ENCODE assay signal across 8 cellular contexts in genomic region chr1:183473286-183473536, GRCh38. TPM values are rescaled to one million over a fixed set of nuclear protein-coding genes. Genes with fewer than 3 reads are reported as not detected.
DNase-seq lines count a peak whose midpoint lies in the region; ATAC-seq, FAIRE-seq and TF ChIP-seq lines count a peak whose summit lies in the region.

No MANE protein-coding gene starts in this region.

- no peak overlapping the region for H2AFZ ChIP-seq in GM23338

- H3K4me1 ChIP-seq in GM23338 (ENCODE audit: insufficient read depth), result peaks cover 35% of the 10 kb centered on the region
- H3K4me1 ChIP-seq in right atrium auricular region, result peaks cover 0 to 42% of the 10 kb centered on the region in 2 donors
- peaks cover 1% of the 10 kb centered on the region in 2 donors for H3K4me1 ChIP-seq in small intestine (ENCODE audit: control insufficient read depth in 2 of 2, insufficient read depth in 1 of 2, low read depth in 1 of 2, low read length in 1 of 2)

- no peaks in the 10 kb centered on the region for H3K27me3 ChIP-seq in GM23338 (ENCODE audit: insufficient read depth)
- no peaks in the 10 kb centered on the region for H3K27me3 ChIP-seq in right atrium auricular region
- no peaks in the 10 kb centered on the region for H3K27me3 ChIP-seq in small intestine (ENCODE audit: control insufficient read depth in 2 of 2, insufficient read depth in 2 of 2, low read length in 2 of 2)

- H3K9me3 Mint-ChIP-seq in GM23338, result peaks cover 2% of the 10 kb centered on the region; the same call in 1 of the 3 replicates

- H3K4me3 Mint-ChIP-seq in GM23338, result peak overlapping the region; percentile 85

- H3K36me3 Mint-ChIP-seq in GM23338 (ENCODE audit: low read depth), result no peaks in the 10 kb centered on the region; the same call in 2 of the 3 replicates

- ATAC-seq in GM23338, result no peak

- peak overlapping the region; percentile 75 for H3K27ac Mint-ChIP-seq in GM23338

- peak overlapping the region; percentile 94 for H3K4me2 ChIP-seq in GM23338

- peaks cover 21% of the 10 kb centered on the region for H3K4me1 Mint-ChIP-seq in GM23338

- WGBS in small intestine, 3 donors, result 3 to 17% (median 6%) methylated on average over 7 of the region's 7 CpGs

- peaks cover 29% of the 10 kb centered on the region for H4K20me1 ChIP-seq in GM23338 (replicated peaks; ENCODE audit: insufficient read depth)

- in situ Hi-C loops in G401 (cut with HindIII; ENCODE audit: low sequenced_read_pairs), result no loop called here

- no peak for TF ChIP-seq CTCF in GM23338 (conservative IDR thresholded peaks at IDR 0.05; ENCODE audit: low read depth in 2 of 2)
- TF ChIP-seq CTCF in WI38 (IDR thresholded peaks at IDR 0.05; ENCODE audit: low read depth, low read length), result no peak
- TF ChIP-seq CTCF in right atrium auricular region (IDR thresholded peaks at IDR 0.05), result no peak

- no peak for FAIRE-seq in small intestine (lab: Jason Lieb, UNC)

- H3K27me3 Mint-ChIP-seq in GM23338 (ENCODE audit: insufficient read depth, low read depth, poor library complexity), result peaks cover 15% of the 10 kb centered on the region

- H3K4me3 ChIP-seq in GM23338 (peak overlapping the region; percentile 86), WI38 (ENCODE audit: low read depth, low read length) (peak overlapping the region; percentile 86), right atrium auricular region (peak overlapping the region; percentile 91 to 98), small intestine (ENCODE audit: low read depth in 1 of 2, low read length in 2 of 2) (peak overlapping the region; percentile 98)

- DNase-seq in GM23338 (ENCODE audit: low spot score) (no peak), right atrium auricular region (ENCODE audit: low spot score) (no peak), small intestine (no peak), G401 (ENCODE audit: low spot score) (no peak), DMS 273 (lab: John Stamatoyannopoulos, UW; ENCODE audit: unreplicated experiment) (no peak), SW480 (ENCODE audit: low spot score) (no peak), islet precursor cell (no peak)

- H3K9me3 ChIP-seq in right atrium auricular region (no peaks in the 10 kb centered on the region), small intestine (ENCODE audit: control insufficient read depth, low read depth) (no peaks in the 10 kb centered on the region)

- H3K36me3 ChIP-seq in GM23338 (ENCODE audit: insufficient read depth) (no peaks in the 10 kb centered on the region), right atrium auricular region (no peaks in the 10 kb centered on the region), small intestine (ENCODE audit: control insufficient read depth in 2 of 2, insufficient read depth in 2 of 2, low read length in 2 of 2) (no peaks in the 10 kb centered on the region)

- peaks cover 57% of the 10 kb centered on the region for H3K79me2 ChIP-seq in GM23338 (replicated peaks; ENCODE audit: insufficient read depth)

- no peaks in the 10 kb centered on the region for H3K9me2 ChIP-seq in GM23338 (ENCODE audit: insufficient read depth)

- peaks cover 11% of the 10 kb centered on the region for H3F3A ChIP-seq in GM23338 (replicated peaks; ENCODE audit: low read depth)

- H3K27ac ChIP-seq in GM23338 (ENCODE audit: low read depth) (no peak overlapping the region), right atrium auricular region (peak overlapping the region in 1 of 2 donors; percentile 95), small intestine (ENCODE audit: low read depth in 1 of 2, low read length in 1 of 2) (peak overlapping the region in 1 of 2 donors; percentile 92)

TF ChIP-seq in GM23338, 12 proteins besides CTCF, POLR2A, EP300 and RAD21:
- TF ChIP-seq STAT1 (IDR thresholded peaks at IDR 0.05; ENCODE audit: unreplicated experiment), result no peak
- no peak for TF ChIP-seq ZNF331 (CRISPR knock-in tag; IDR thresholded peaks at IDR 0.05; ENCODE audit: low read depth)
- no peak for TF ChIP-seq POLR2AphosphoS5 (IDR thresholded peaks at IDR 0.05; ENCODE audit: low read depth)
- no peak for TF ChIP-seq REST (IDR thresholded peaks at IDR 0.05; ENCODE audit: unreplicated experiment)
- no peak for TF ChIP-seq ZNF114 (CRISPR knock-in tag; IDR thresholded peaks at IDR 0.05)
- TF ChIP-seq JUNB (IDR thresholded peaks at IDR 0.05; ENCODE audit: unreplicated experiment), result no peak
- TF ChIP-seq EZH2 (IDR thresholded peaks at IDR 0.05; ENCODE audit: low read depth, unreplicated experiment), result no peak
- TF ChIP-seq ETS1 (IDR thresholded peaks at IDR 0.05), result no peak
TF ChIP-seq in GM23338: peak in this region for 0.

RNA-seq across cellular contexts. Expression of gene SMG7, which starts 0.9 kb away (rescaled TPM):
- 79.4 and 96.4 TPM in 2 replicates for total RNA-seq in GM23338 (2014; rRNA removed; shearing (Covaris generic))
- polyA plus RNA-seq in GM23338 (2016; fragmentation: Nextera tagmentation; extraction: Ambion mirVana) (33.0 and 33.2 TPM in 2 replicates), small intestine (10 to 100 TPM; 18.4 to 22.4 (median 22.1) TPM)
- total RNA-seq in right atrium auricular region, result 10 to 100 TPM; 42.0 to 43.6 TPM
- 25.7 and 32.7 TPM in 2 replicates for total RNA-seq in G401 (2014; rRNA removed; shearing (Covaris generic))

RNA-seq across cellular contexts. Expression of gene NMNAT2, which starts 55.0 kb away (rescaled TPM):
- total RNA-seq in GM23338 (2014; rRNA removed; shearing (Covaris generic)), result 8.5 and 10.0 TPM in 2 replicates
- polyA plus RNA-seq in GM23338 (2016; fragmentation: Nextera tagmentation; extraction: Ambion mirVana) (3.6 and 3.8 TPM in 2 replicates), small intestine (1 to 10 TPM in 1 of 3 donors, not detected in 2; 2.3 TPM)
- total RNA-seq in right atrium auricular region, result 10 to 100 TPM; 38.6 to 40.0 TPM
- 0.27 and 0.62 TPM in 2 replicates for total RNA-seq in G401 (2014; rRNA removed; shearing (Covaris generic))
